In genomic region chr6:26223213-26223612, GRCh38 we compare ENCODE assay signal across 2 cellular contexts.
TF ChIP-seq lines count a peak whose summit lies in the region.

No MANE protein-coding gene starts in this region.

TF ChIP-seq in GM23338, 12 proteins besides CTCF, POLR2A, EP300 and RAD21:
- TF ChIP-seq REST (IDR thresholded peaks at IDR 0.05; ENCODE audit: unreplicated experiment) = no peak
- no peak for TF ChIP-seq EZH2 (IDR thresholded peaks at IDR 0.05; ENCODE audit: low read depth, unreplicated experiment)
- no peak for TF ChIP-seq EZH2phosphoT487 (IDR thresholded peaks at IDR 0.05; ENCODE audit: unreplicated experiment)
- TF ChIP-seq JUNB (IDR thresholded peaks at IDR 0.05; ENCODE audit: unreplicated experiment) = no peak
- no peak for TF ChIP-seq STAT1 (IDR thresholded peaks at IDR 0.05; ENCODE audit: unreplicated experiment)
- no peak for TF ChIP-seq CREB1 (CRISPR knock-in tag; IDR thresholded peaks at IDR 0.05; ENCODE audit: low read depth)
- no peak for TF ChIP-seq ZNF331 (CRISPR knock-in tag; IDR thresholded peaks at IDR 0.05; ENCODE audit: low read depth)
- TF ChIP-seq ZNF114 (CRISPR knock-in tag; IDR thresholded peaks at IDR 0.05) = no peak
- no peak for TF ChIP-seq ETS1 (IDR thresholded peaks at IDR 0.05)
- no peak for TF ChIP-seq POLR2AphosphoS5 (IDR thresholded peaks at IDR 0.05; ENCODE audit: low read depth)
- no peak for TF ChIP-seq NANOG (IDR thresholded peaks at IDR 0.05; ENCODE audit: borderline replicate concordance)
- no peak for TF ChIP-seq ZNF462 (CRISPR knock-in tag; IDR thresholded peaks at IDR 0.05)

TF ChIP-seq in SK-N-SH, 30 proteins besides CTCF, POLR2A, EP300 and RAD21 (continued from another document):
- no peak for TF ChIP-seq USF2 (IDR thresholded peaks at IDR 0.05; ENCODE audit: borderline replicate concordance, low read depth, low read length)
- no peak for TF ChIP-seq IRF3 (IDR thresholded peaks at IDR 0.05; ENCODE audit: low read depth, low read length)
- TF ChIP-seq RXRA (IDR thresholded peaks at IDR 0.05; ENCODE audit: borderline replicate concordance, low read depth) = no peak
- no peak for TF ChIP-seq TEAD4 (IDR thresholded peaks at IDR 0.05; ENCODE audit: borderline replicate concordance, insufficient read depth)
- no peak; the same call in 1 of the 2 replicates for TF ChIP-seq JUND (IDR thresholded peaks at IDR 0.05)
- no peak for TF ChIP-seq YY1 (IDR thresholded peaks at IDR 0.05; ENCODE audit: low read depth)
- TF ChIP-seq MEF2A (IDR thresholded peaks at IDR 0.05; ENCODE audit: borderline replicate concordance, low read depth) = no peak
- TF ChIP-seq POLR2AphosphoS5 (IDR thresholded peaks at IDR 0.05; ENCODE audit: low read depth, low read length) = no peak
- TF ChIP-seq TCF12 (IDR thresholded peaks at IDR 0.05) = no peak
- TF ChIP-seq ELF1 (IDR thresholded peaks at IDR 0.05) = no peak
